In the genomic region with DNA sequence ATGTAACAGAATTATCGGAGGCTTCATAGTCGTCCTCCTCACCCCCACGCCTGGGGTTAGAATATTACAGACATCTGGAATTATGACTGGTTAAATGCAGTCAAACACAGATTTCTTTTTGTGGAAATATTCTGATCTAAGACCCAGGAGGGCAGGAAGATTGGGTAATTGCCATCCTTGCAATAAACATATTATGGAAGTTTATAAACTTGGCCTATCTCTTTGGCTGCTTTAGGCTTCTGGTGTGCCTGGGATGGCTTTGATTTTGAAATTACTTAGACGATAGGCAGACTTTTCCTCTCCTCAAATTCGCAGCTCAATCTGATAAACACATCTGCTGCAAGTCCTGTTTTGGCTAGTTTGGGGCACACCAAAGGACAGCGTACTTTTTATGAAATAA, we compare ENCODE assay signal across 19 cellular contexts.
"Had no signal": no experiment of that assay in that cellular context is flagged by ENCODE, and none has a peak within 500 bp of the region (broad histone marks: within the 10 kb centered on the region; RNA-seq: fewer than 3 reads in every experiment).

No MANE protein-coding gene starts in this region.

- ATAC-seq: activated naive CD4-positive, alpha-beta T cell treated with anti-CD3 and anti-CD28 coated beads, Interleukin-2, amount 50 U/mL, for 72 hours; activated T-helper 17 cell treated with anti-CD3 and anti-CD28 coated beads, Interleukin-2, amount 50 U/mL, for 72 hours; esophagus mucosa; upper lobe of right lung had no signal

- H3K27ac ChIP-seq: ascending aorta, sigmoid colon, thoracic aorta, upper lobe of right lung had no signal

- H3K4me3 ChIP-seq: ascending aorta, heart left ventricle, sigmoid colon, thoracic aorta, upper lobe of right lung had no signal

- H3K36me3 Mint-ChIP-seq: activated naive CD4-positive, alpha-beta T cell treated with anti-CD3 and anti-CD28 coated beads, Interleukin-2, amount 50 U/mL, for 72 hours; WTC11 had no signal

- H3K9me3 ChIP-seq: ascending aorta, heart left ventricle, sigmoid colon, thoracic aorta, upper lobe of right lung had no signal

- H3K27ac Mint-ChIP-seq: activated naive CD4-positive, alpha-beta T cell treated with anti-CD3 and anti-CD28 coated beads, Interleukin-2, amount 50 U/mL, for 72 hours; activated T-helper 17 cell treated with anti-CD3 and anti-CD28 coated beads, Interleukin-2, amount 50 U/mL, for 72 hours; nephron progenitor cell; T-helper 1 cell treated with Interleukin-12 subunit alpha and Interleukin-12 subunit beta and Interleukin-4 antibody, amounts not matched to agents 30 μg/mL and 1 μg/mL, for 36 hours; WTC11 had no signal

- DNase-seq: activated T-cell treated with anti-CD3 and anti-CD28 coated beads, Interleukin-2, amount 50 U/mL, for 1 hour; central memory CD4-positive, alpha-beta T cell; dermis blood vessel endothelial cell; effector CD8-positive, alpha-beta T cell; heart left ventricle; left cardiac atrium; sigmoid colon; stimulated activated CD4-positive, alpha-beta T cell treated with anti-CD3 and anti-CD28 coated beads, Interleukin-2, amount 100 ng/mL, for 48 hours; stimulated activated naive CD4-positive, alpha-beta T cell; T1000; upper lobe of right lung had no signal

- H3K4me3 Mint-ChIP-seq: activated T-helper 17 cell treated with anti-CD3 and anti-CD28 coated beads, Interleukin-2, amount 50 U/mL, for 72 hours; nephron progenitor cell; T-helper 1 cell treated with Interleukin-12 subunit alpha and Interleukin-12 subunit beta and Interleukin-4 antibody, amounts not matched to agents 30 μg/mL and 1 μg/mL, for 36 hours; WTC11 had no signal

- H3K4me1 ChIP-seq: ascending aorta, upper lobe of right lung had no signal

- H3K9me3 Mint-ChIP-seq: activated naive CD4-positive, alpha-beta T cell treated with anti-CD3 and anti-CD28 coated beads, Interleukin-2, amount 50 U/mL, for 72 hours; activated T-helper 17 cell treated with anti-CD3 and anti-CD28 coated beads, Interleukin-2, amount 50 U/mL, for 72 hours; T-helper 1 cell treated with Interleukin-12 subunit alpha and Interleukin-12 subunit beta and Interleukin-4 antibody, amounts not matched to agents 30 μg/mL and 1 μg/mL, for 36 hours; WTC11 had no signal

- H3K4me1 Mint-ChIP-seq: activated T-helper 17 cell treated with anti-CD3 and anti-CD28 coated beads, Interleukin-2, amount 50 U/mL, for 72 hours had no signal

- H3K36me3 ChIP-seq: ascending aorta, heart left ventricle, sigmoid colon, thoracic aorta, upper lobe of right lung had no signal

- H3K27me3 ChIP-seq: ascending aorta, sigmoid colon, upper lobe of right lung had no signal
